ENCODE assay signal across 22 cellular contexts in the genomic region with DNA sequence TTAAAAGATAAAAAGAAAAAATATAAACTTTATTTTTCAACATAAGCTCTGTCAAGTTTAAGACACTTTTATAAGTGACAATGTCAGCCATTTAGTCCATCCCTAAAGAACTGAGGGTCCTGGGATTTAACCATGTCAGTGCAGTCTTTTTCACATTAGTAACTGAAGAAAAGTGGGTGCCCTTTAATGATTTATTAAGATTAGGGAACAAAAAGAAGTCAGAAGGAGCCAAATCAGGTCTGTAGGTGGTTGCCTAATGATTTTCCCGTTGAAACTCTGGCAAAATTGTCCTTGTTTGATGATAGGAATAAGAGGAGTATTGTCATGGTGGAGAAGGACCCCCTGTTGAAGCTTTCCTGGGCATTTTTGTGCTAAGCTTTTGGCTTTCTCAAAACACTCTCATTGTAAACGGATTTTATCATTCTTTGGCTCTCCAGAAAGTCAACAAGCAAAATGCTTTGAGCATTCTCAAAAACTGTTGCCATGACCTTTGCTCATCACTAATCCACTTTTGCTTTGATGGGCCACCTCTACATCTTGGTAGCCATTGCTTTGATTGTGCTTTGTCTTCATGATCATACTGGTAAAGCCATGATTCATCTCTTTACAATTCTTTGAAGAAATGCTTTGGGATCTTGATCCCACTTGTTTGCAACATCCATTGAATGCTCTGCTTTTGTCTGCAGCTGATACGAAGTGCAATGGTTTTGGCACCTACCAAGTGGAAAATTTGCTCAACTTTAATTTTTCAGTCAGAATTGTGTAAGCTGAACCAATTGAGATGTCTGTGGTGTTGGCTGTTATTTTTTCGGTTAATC. TPM values are rescaled to one million over a fixed set of nuclear protein-coding genes. Genes with fewer than 3 reads are reported as not detected.
DNase-seq lines count a peak whose midpoint lies in the region; ATAC-seq and TF ChIP-seq lines count a peak whose summit lies in the region.
"Had no signal": no experiment of that assay in that cellular context is flagged by ENCODE, and none has a peak within 500 bp of the region (broad histone marks: within the 10 kb centered on the region; RNA-seq: fewer than 3 reads in every experiment).

No MANE protein-coding gene starts in this region.

- H3K9me3 ChIP-seq in Caco-2: no peaks in the 10 kb centered on the region
- H3K9me3 ChIP-seq: BE2C had no signal

- DNase-seq in Caco-2 (peak; percentile 51 to 72), RPMI7951 (ENCODE audit: low read depth) (peak; percentile 6), fibroblast of gingiva (ENCODE audit: low read depth) (peak; percentile 40), sciatic nerve (ENCODE audit: low spot score) (no peak), NCI-H524 (lab: John Stamatoyannopoulos, UW) (no peak)
- DNase-seq in stimulated activated CD4-positive, alpha-beta T cell treated with anti-CD3 and anti-CD28 coated beads, Interleukin-2, amount 100 ng/mL, for 24 hours: no peak
- no peak for DNase-seq in activated CD4-positive, alpha-beta T cell treated with anti-CD3 and anti-CD28 coated beads for 36 hours
- DNase-seq: ACHN; BE2C; C1 segment of cervical spinal cord; CD4-positive, CD25-positive, alpha-beta regulatory T cell; CD8-positive, alpha-beta memory T cell; DMS153; DMS79; GDM1; H7; HFFc6; IMR-90 had no signal

- H3K27ac Mint-ChIP-seq in Caco-2 (ENCODE audit: unreplicated experiment): peak overlapping the region; percentile 80
- no peak overlapping the region for H3K27ac Mint-ChIP-seq in activated CD4-positive, alpha-beta T cell treated with anti-CD3 and anti-CD28 coated beads for 36 hours
- H3K27ac Mint-ChIP-seq: CD4-positive, CD25-positive, alpha-beta regulatory T cell; CD8-positive, alpha-beta memory T cell; GM23338; HFFc6 had no signal

- peaks cover 26% of the 10 kb centered on the region for H3K4me1 Mint-ChIP-seq in Caco-2 (ENCODE audit: low read depth, unreplicated experiment)
- no peaks in the 10 kb centered on the region for H3K4me1 Mint-ChIP-seq in activated CD4-positive, alpha-beta T cell treated with anti-CD3 and anti-CD28 coated beads for 36 hours
- H3K4me1 Mint-ChIP-seq: CD4-positive, CD25-positive, alpha-beta regulatory T cell; CD8-positive, alpha-beta memory T cell had no signal

- peaks cover 28% of the 10 kb centered on the region for H3K9me3 Mint-ChIP-seq in Caco-2 (ENCODE audit: unreplicated experiment)
- peaks cover 9% of the 10 kb centered on the region for H3K9me3 Mint-ChIP-seq in activated CD4-positive, alpha-beta T cell treated with anti-CD3 and anti-CD28 coated beads for 36 hours (ENCODE audit: low read depth)
- H3K9me3 Mint-ChIP-seq: GM23338 had no signal

- H3K4me3 ChIP-seq in Caco-2 (ENCODE audit: low read depth, low read length): no peak overlapping the region
- H3K4me3 ChIP-seq: GM23338 had no signal

- no peaks in the 10 kb centered on the region; the same call in 1 of the 2 replicates for H3K36me3 ChIP-seq in Caco-2 (ENCODE audit: control insufficient read depth, insufficient read depth, low read length)
- H3K36me3 ChIP-seq: BE2C had no signal

- H3K27me3 Mint-ChIP-seq in Caco-2 (ENCODE audit: insufficient read depth, unreplicated experiment): no peaks in the 10 kb centered on the region
- H3K27me3 Mint-ChIP-seq in activated CD4-positive, alpha-beta T cell treated with anti-CD3 and anti-CD28 coated beads for 36 hours: no peaks in the 10 kb centered on the region
- H3K27me3 Mint-ChIP-seq: CD4-positive, CD25-positive, alpha-beta regulatory T cell; CD8-positive, alpha-beta memory T cell had no signal

- no TSS peak for BruUV-seq in Caco-2 (replicated peaks; lab: Mats Ljungman, UMichigan)

- peak overlapping the region; percentile 53 for H3K4me3 Mint-ChIP-seq in Caco-2 (ENCODE audit: unreplicated experiment)
- H3K4me3 Mint-ChIP-seq in activated CD4-positive, alpha-beta T cell treated with anti-CD3 and anti-CD28 coated beads for 36 hours: no peak overlapping the region
- H3K4me3 Mint-ChIP-seq: CD4-positive, CD25-positive, alpha-beta regulatory T cell; CD8-positive, alpha-beta memory T cell; GM23338; HFFc6 had no signal

- CTCF ChIA-PET in Caco-2 (lab: Charles Lee): interaction anchor here (0.7 kb wide), 1 partner anchor 119 kb away, joined by 4 read pairs; a partner anchor contains a TSS
- CTCF ChIA-PET in activated CD4-positive, alpha-beta T cell treated with anti-CD3 and anti-CD28 coated beads for 36 hours (lab: Charles Lee): interaction anchor here (0.6 kb wide), 1 partner anchor 21 kb away, joined by 3 read pairs; no protein-coding TSS in a partner anchor

- peaks cover 31% of the 10 kb centered on the region for H3K4me1 ChIP-seq in Caco-2

- no peaks in the 10 kb centered on the region for H3K27me3 ChIP-seq in Caco-2 (replicated peaks; ENCODE audit: control insufficient read depth, insufficient read depth, low read length)
- H3K27me3 ChIP-seq: BE2C had no signal

- POLR2A ChIA-PET in Caco-2 (lab: Charles Lee): interaction anchor here (1.2 kb wide), 1 partner anchor 27 kb away, joined by 3 read pairs; no protein-coding TSS in a partner anchor
- POLR2A ChIA-PET in activated CD4-positive, alpha-beta T cell treated with anti-CD3 and anti-CD28 coated beads for 36 hours (lab: Charles Lee): no interaction called here

- no peak for TF ChIP-seq CTCF in Caco-2 (IDR thresholded peaks at IDR 0.05; ENCODE audit: insufficient read depth in 1 of 2, low read depth in 1 of 2, low read length in 1 of 2, severe bottlenecking in 1 of 2, unreplicated experiment in 1 of 2)

- ATAC-seq in sciatic nerve: peak; percentile 55
- ATAC-seq in activated CD4-positive, alpha-beta T cell treated with anti-CD3 and anti-CD28 coated beads for 36 hours: no peak
- ATAC-seq: GM23338, HCT116 had no signal

- intact Hi-C loops in Caco-2 (cut with micrococcal nuclease; ENCODE audit: unreplicated experiment): loop anchor here (1.0 to 5.0 kb wide), 5 partner anchors 27 to 223 kb away; a partner anchor contains a TSS
- intact Hi-C loops in sciatic nerve (cut with DNase I): no loop called here
- intact Hi-C loops in activated CD4-positive, alpha-beta T cell treated with anti-CD3 and anti-CD28 coated beads for 36 hours (cut with DNase I, micrococcal nuclease): no loop called here

- H3K36me3 Mint-ChIP-seq in Caco-2 (ENCODE audit: insufficient read depth, unreplicated experiment): peaks cover 11% of the 10 kb centered on the region
- H3K36me3 Mint-ChIP-seq in activated CD4-positive, alpha-beta T cell treated with anti-CD3 and anti-CD28 coated beads for 36 hours (ENCODE audit: low read depth): peaks cover 8% of the 10 kb centered on the region

RNA-seq across cellular contexts. Expression of a gene that starts 22.0 kb away (rescaled TPM):
- total RNA-seq in Caco-2 (2022) (not detected in 2 replicates), sciatic nerve (0.13 TPM)
- not detected in 2 replicates for total RNA-seq in RPMI7951 (2014; rRNA removed; shearing (Covaris generic))
- not detected for total RNA-seq in activated CD4-positive, alpha-beta T cell treated with anti-CD3 and anti-CD28 coated beads for 36 hours
- total RNA-seq: CD4-positive, CD25-positive, alpha-beta regulatory T cell; CD8-positive, alpha-beta memory T cell; Daoy; GM23338; H7; HFFc6; HT1080; IMR-90 had no signal

Comparison
In these comparisons a context has a peak if more than half of its experiments do, and no peak if none do; other contexts are left out.
1. DNase-seq: peak in Caco-2 (2 of 2), RPMI7951 (single experiment) and fibroblast of gingiva (single experiment); none in sciatic nerve (single experiment), stimulated activated CD4-positive, alpha-beta T cell treated with anti-CD3 and anti-CD28 coated beads, Interleukin-2, amount 100 ng/mL, for 24 hours (0 of 2), activated CD4-positive, alpha-beta T cell treated with anti-CD3 and anti-CD28 coated beads for 36 hours (single experiment) and NCI-H524 (0 of 2).